Comparison of ENCODE assay signal across 8 cellular contexts in genomic region chr11:11028017-11028692, GRCh38.
DNase-seq lines count a peak whose midpoint lies in the region; ATAC-seq, FAIRE-seq and TF ChIP-seq lines count a peak whose summit lies in the region.

No MANE protein-coding gene starts in this region.

- H3K4me3 Mint-ChIP-seq in activated naive CD4-positive, alpha-beta T cell treated with anti-CD3 and anti-CD28 coated beads for 36 hours: no peak overlapping the region

- in situ Hi-C loops in GM13977 (cut with MboI; ENCODE audit: low pct_unique_long_range_greater_than_20kb, low sequenced_read_pairs, unreplicated experiment): loop anchor here (10.0 kb wide), 1 partner anchor 757 kb away; no protein-coding TSS in a partner anchor

- H3K36me3 Mint-ChIP-seq in activated naive CD4-positive, alpha-beta T cell treated with anti-CD3 and anti-CD28 coated beads for 36 hours (ENCODE audit: low read depth): no peaks in the 10 kb centered on the region

- H3K4me3 ChIP-seq in A549: no peak overlapping the region
- H3K4me3 ChIP-seq in sigmoid colon: no peak overlapping the region

- TF ChIP-seq CTCF in A549 (IDR thresholded peaks at IDR 0.05) (peak; percentile 85), GM13977 (IDR thresholded peaks at IDR 0.05; ENCODE audit: extremely low read depth, insufficient read depth, missing control alignments) (peak; percentile 88), sigmoid colon (IDR thresholded peaks at IDR 0.05) (peak in 3 of 4 experiments; percentile 68 to 74 (median 73))

- no peaks in the 10 kb centered on the region for H3K4me1 Mint-ChIP-seq in activated naive CD4-positive, alpha-beta T cell treated with anti-CD3 and anti-CD28 coated beads for 36 hours (ENCODE audit: low read depth)

- peaks cover 13% of the 10 kb centered on the region; the same call in 2 of the 3 replicates for H3K4me1 ChIP-seq in A549
- peaks cover 0 to 22% (median 15%) of the 10 kb centered on the region in 4 donors for H3K4me1 ChIP-seq in sigmoid colon

- no peaks in the 10 kb centered on the region for H3K27me3 ChIP-seq in sigmoid colon

- peak; percentile 44 to 65 for DNase-seq in A549 (ENCODE audit: low read depth in 1 of 2, low spot score in 1 of 2)
- peak; percentile 54 for DNase-seq in GM13977 (ENCODE audit: low spot score)
- peak; percentile 70 for DNase-seq in M059J (ENCODE audit: low read depth)
- DNase-seq in SKM-1 (lab: John Stamatoyannopoulos, UW; ENCODE audit: unreplicated experiment): peak; percentile 25
- DNase-seq in activated naive CD4-positive, alpha-beta T cell treated with anti-CD3 and anti-CD28 coated beads for 36 hours: peak; percentile 88
- DNase-seq in left cardiac atrium: peak; percentile 65
- DNase-seq in sigmoid colon: peak; percentile 84

- no peak for FAIRE-seq in A549 (lab: Jason Lieb, UNC)

- ATAC-seq in A549 (peak; percentile 90 to 97), left cardiac atrium (peak; percentile 85 to 86), HG03565 (IDR thresholded peaks at IDR 0.05; ENCODE audit: unreplicated experiment) (no peak)

- H3K27ac ChIP-seq in A549 (no peak overlapping the region), sigmoid colon (peak overlapping the region in 1 of 4 donors; percentile 17)

- CTCF ChIA-PET in A549 (lab: Yijun Ruan, JAX): interaction anchor here (0.5 to 7.9 kb wide), 76 partner anchors 9 to 1257 kb away, joined by 3 to 116 read pairs (median 4); partner anchors contain the start of gene GALNT18
- CTCF ChIA-PET in activated naive CD4-positive, alpha-beta T cell treated with anti-CD3 and anti-CD28 coated beads for 36 hours (lab: Charles Lee): interaction anchor here (0.5 to 4.3 kb wide), 58 partner anchors 9 to 878 kb away, joined by 3 to 40 read pairs (median 4); no protein-coding TSS in a partner anchor

- no peaks in the 10 kb centered on the region for H3K9me3 Mint-ChIP-seq in activated naive CD4-positive, alpha-beta T cell treated with anti-CD3 and anti-CD28 coated beads for 36 hours

- H3K27me3 Mint-ChIP-seq in activated naive CD4-positive, alpha-beta T cell treated with anti-CD3 and anti-CD28 coated beads for 36 hours (ENCODE audit: low read depth): no peaks in the 10 kb centered on the region

- TF ChIP-seq RAD21 in A549 (conservative IDR thresholded peaks at IDR 0.05 in 1 of 2, IDR thresholded peaks at IDR 0.05 in 1 of 2): peak; percentile 82 to 90

- POLR2A ChIA-PET in A549 (lab: Yijun Ruan, JAX): interaction anchor here (1.3 to 1.8 kb wide), 4 partner anchors 94 to 760 kb away, joined by 5 to 9 read pairs (median 6); partner anchors contain the start of genes EIF4G2 and GALNT18

- no peaks in the 10 kb centered on the region for H3K36me3 ChIP-seq in sigmoid colon

- no peak for TF ChIP-seq EP300 in A549 (IDR thresholded peaks at IDR 0.05)
- TF ChIP-seq EP300 in sigmoid colon (IDR thresholded peaks at IDR 0.05): no peak

- no peak overlapping the region for H3K4me2 ChIP-seq in A549

- intact Hi-C loops in activated naive CD4-positive, alpha-beta T cell treated with anti-CD3 and anti-CD28 coated beads for 36 hours (cut with micrococcal nuclease): loop anchor here (1.0 to 10.0 kb wide), 5 partner anchors 129 to 759 kb away; no protein-coding TSS in a partner anchor
- intact Hi-C loops in left cardiac atrium (cut with DNase I) (no loop called here), sigmoid colon (cut with DNase I) (no loop called here)

- H3K9me3 ChIP-seq in A549: no peaks in the 10 kb centered on the region
- no peaks in the 10 kb centered on the region for H3K9me3 ChIP-seq in sigmoid colon

- no peak for TF ChIP-seq POLR2A in A549 (IDR thresholded peaks at IDR 0.05; ENCODE audit: low read length)
- no peak for TF ChIP-seq POLR2A in sigmoid colon (IDR thresholded peaks at IDR 0.05)

- 2% methylated on average over 5 of the region's 5 CpGs for WGBS in A549 (ENCODE audit: missing lambda C conversion rate)
- 8 to 20% methylated on average over 5 of the region's 5 CpGs for WGBS in sigmoid colon, 2 donors

- H3K27ac Mint-ChIP-seq in activated naive CD4-positive, alpha-beta T cell treated with anti-CD3 and anti-CD28 coated beads for 36 hours: no peak overlapping the region

TF ChIP-seq in A549, 52 proteins besides CTCF, POLR2A, EP300 and RAD21:
- peak; percentile 79 for TF ChIP-seq SMC3 (IDR thresholded peaks at IDR 0.05)
- no peak for TF ChIP-seq REST (IDR thresholded peaks at IDR 0.05)
TF ChIP-seq in A549: peak in this region for 1.

Comparison
In these comparisons a context has a peak if more than half of its experiments do, and no peak if none do; other contexts are left out.
1. DNase-seq: peak in every context shown above with its lines; median percentile 88 in activated naive CD4-positive, alpha-beta T cell treated with anti-CD3 and anti-CD28 coated beads for 36 hours; 84 in sigmoid colon; 70 in M059J; 65 in left cardiac atrium; 54 in A549; 54 in GM13977; 25 in SKM-1.